22 cellular contexts compared by ENCODE assay signal in genomic region chr7:106405697-106406141, GRCh38.
DNase-seq lines count a peak whose midpoint lies in the region; ATAC-seq, FAIRE-seq and TF ChIP-seq lines count a peak whose summit lies in the region.
"Had no signal": no experiment of that assay in that cellular context is flagged by ENCODE, and none has a peak within 500 bp of the region (broad histone marks: within the 10 kb centered on the region; RNA-seq: fewer than 3 reads in every experiment).

No MANE protein-coding gene starts in this region.

- H3F3A ChIP-seq in GM23338 (replicated peaks; ENCODE audit: low read depth): no peaks in the 10 kb centered on the region

- H3K27ac Mint-ChIP-seq in activated naive CD4-positive, alpha-beta T cell treated with anti-CD3 and anti-CD28 coated beads, Interleukin-2, amount 50 U/mL, for 24 hours: peak overlapping the region; percentile 55
- no peak overlapping the region for H3K27ac Mint-ChIP-seq in GM23338
- H3K27ac Mint-ChIP-seq in T-helper 1 cell treated with Interleukin-12 subunit alpha and Interleukin-12 subunit beta and Interleukin-4 antibody, amounts not matched to agents 30 μg/mL and 1 μg/mL, for 36 hours: peak overlapping the region; percentile 10
- no peak overlapping the region for H3K27ac Mint-ChIP-seq in mesothelial cell of epicardium
- H3K27ac Mint-ChIP-seq: CD4-positive, alpha-beta memory T cell; naive thymus-derived CD4-positive, alpha-beta T cell; stimulated activated memory B cell treated with anti-CD40 and anti-IgM and Interleukin-4, amounts not matched to agents 10 μg/mL and 1 μg/mL and 100 μg/mL, for 72 hours had no signal

- peak overlapping the region; percentile 31 for H3K4me3 Mint-ChIP-seq in activated naive CD4-positive, alpha-beta T cell treated with anti-CD3 and anti-CD28 coated beads, Interleukin-2, amount 50 U/mL, for 24 hours
- H3K4me3 Mint-ChIP-seq in GM23338: no peak overlapping the region
- no peak overlapping the region for H3K4me3 Mint-ChIP-seq in T-helper 1 cell treated with Interleukin-12 subunit alpha and Interleukin-12 subunit beta and Interleukin-4 antibody, amounts not matched to agents 30 μg/mL and 1 μg/mL, for 36 hours
- no peak overlapping the region for H3K4me3 Mint-ChIP-seq in mesothelial cell of epicardium
- H3K4me3 Mint-ChIP-seq: naive thymus-derived CD4-positive, alpha-beta T cell; stimulated activated memory B cell treated with anti-CD40 and anti-IgM and Interleukin-4, amounts not matched to agents 10 μg/mL and 1 μg/mL and 100 μg/mL, for 72 hours had no signal

- H2AFZ ChIP-seq in GM23338: peak overlapping the region; percentile 53; the same call in 1 of the 2 replicates

- DNase-seq in activated naive CD4-positive, alpha-beta T cell (lab: John Stamatoyannopoulos, UW): no peak
- DNase-seq in GM23338 (ENCODE audit: low spot score) (no peak), small intestine (no peak), mesothelial cell of epicardium (ENCODE audit: low spot score in 2 of 2, unreplicated experiment in 2 of 2) (no peak), urothelium cell line (ENCODE audit: low spot score) (no peak)
- DNase-seq: activated CD4-positive, alpha-beta T cell treated with anti-CD3 and anti-CD28 coated beads for 1 hour; CD4-positive, alpha-beta memory T cell; DMS53; head of caudate nucleus; mesendoderm; naive thymus-derived CD4-positive, alpha-beta T cell; NCI-H1436; NCI-H2171; NCI-H526 treated with DMSO at 0.1 percent for 48 hours; ovary; right cardiac atrium; transverse colon had no signal

- no peaks in the 10 kb centered on the region for H3K79me2 ChIP-seq in GM23338 (replicated peaks; ENCODE audit: insufficient read depth)

- no peaks in the 10 kb centered on the region; the same call in 1 of the 2 replicates for H3K4me1 ChIP-seq in GM23338 (ENCODE audit: insufficient read depth)
- H3K4me1 ChIP-seq in small intestine (ENCODE audit: control insufficient read depth in 2 of 2, insufficient read depth in 1 of 2, low read depth in 1 of 2, low read length in 1 of 2): peaks cover 0 to 2% of the 10 kb centered on the region in 2 donors
- H3K4me1 ChIP-seq: transverse colon had no signal

- TF ChIP-seq CTCF in GM23338 (conservative IDR thresholded peaks at IDR 0.05; ENCODE audit: low read depth in 2 of 2) (no peak), mesothelial cell of epicardium (IDR thresholded peaks at IDR 0.05; ENCODE audit: unreplicated experiment) (no peak)

- no peaks in the 10 kb centered on the region for H4K20me1 ChIP-seq in GM23338 (replicated peaks; ENCODE audit: insufficient read depth)

- no peaks in the 10 kb centered on the region for H3K36me3 Mint-ChIP-seq in activated naive CD4-positive, alpha-beta T cell treated with anti-CD3 and anti-CD28 coated beads, Interleukin-2, amount 50 U/mL, for 24 hours
- peaks cover 6% of the 10 kb centered on the region; the same call in 1 of the 3 replicates for H3K36me3 Mint-ChIP-seq in GM23338 (ENCODE audit: low read depth)
- H3K36me3 Mint-ChIP-seq in T-helper 1 cell treated with Interleukin-12 subunit alpha and Interleukin-12 subunit beta and Interleukin-4 antibody, amounts not matched to agents 30 μg/mL and 1 μg/mL, for 36 hours (ENCODE audit: low read depth): no peaks in the 10 kb centered on the region
- H3K36me3 Mint-ChIP-seq in mesothelial cell of epicardium: no peaks in the 10 kb centered on the region
- H3K36me3 Mint-ChIP-seq: CD4-positive, alpha-beta memory T cell; stimulated activated memory B cell treated with anti-CD40 and anti-IgM and Interleukin-4, amounts not matched to agents 10 μg/mL and 1 μg/mL and 100 μg/mL, for 72 hours had no signal

- H3K36me3 ChIP-seq in GM23338 (ENCODE audit: insufficient read depth) (no peaks in the 10 kb centered on the region), small intestine (ENCODE audit: control insufficient read depth in 2 of 2, insufficient read depth in 2 of 2, low read length in 2 of 2) (no peaks in the 10 kb centered on the region)
- H3K36me3 ChIP-seq: ovary, transverse colon had no signal

- H3K4me1 Mint-ChIP-seq in activated naive CD4-positive, alpha-beta T cell treated with anti-CD3 and anti-CD28 coated beads, Interleukin-2, amount 50 U/mL, for 24 hours: peaks cover 27% of the 10 kb centered on the region
- H3K4me1 Mint-ChIP-seq in GM23338 (peaks cover 9% of the 10 kb centered on the region), mesothelial cell of epicardium (no peaks in the 10 kb centered on the region)
- peaks cover 15% of the 10 kb centered on the region for H3K4me1 Mint-ChIP-seq in T-helper 1 cell treated with Interleukin-12 subunit alpha and Interleukin-12 subunit beta and Interleukin-4 antibody, amounts not matched to agents 30 μg/mL and 1 μg/mL, for 36 hours (ENCODE audit: low read depth)

- no peak for ATAC-seq in GM23338
- ATAC-seq in GM21528 (IDR thresholded peaks at IDR 0.05; ENCODE audit: low FRiP score, unreplicated experiment): no peak
- ATAC-seq: naive thymus-derived CD4-positive, alpha-beta T cell; right cardiac atrium; stimulated activated memory B cell treated with anti-CD40 and anti-IgM and Interleukin-4, amounts not matched to agents 10 μg/mL and 1 μg/mL and 100 μg/mL, for 72 hours had no signal

- peaks cover 7% of the 10 kb centered on the region for H3K27me3 Mint-ChIP-seq in activated naive CD4-positive, alpha-beta T cell treated with anti-CD3 and anti-CD28 coated beads, Interleukin-2, amount 50 U/mL, for 24 hours
- H3K27me3 Mint-ChIP-seq in GM23338 (ENCODE audit: insufficient read depth, low read depth, poor library complexity) (peaks cover 5% of the 10 kb centered on the region), mesothelial cell of epicardium (ENCODE audit: low read depth) (peaks cover 11% of the 10 kb centered on the region)
- peaks cover 43% of the 10 kb centered on the region for H3K27me3 Mint-ChIP-seq in T-helper 1 cell treated with Interleukin-12 subunit alpha and Interleukin-12 subunit beta and Interleukin-4 antibody, amounts not matched to agents 30 μg/mL and 1 μg/mL, for 36 hours (ENCODE audit: low read depth)

- FAIRE-seq in small intestine (lab: Jason Lieb, UNC) (no peak), urothelium cell line (lab: Jason Lieb, UNC) (no peak)
- FAIRE-seq: endothelial cell of umbilical vein had no signal

- H3K4me3 ChIP-seq in GM23338: no peak overlapping the region
- H3K4me3 ChIP-seq in small intestine (ENCODE audit: low read depth in 1 of 2, low read length in 2 of 2): no peak overlapping the region
- H3K4me3 ChIP-seq: ovary, transverse colon had no signal

- H3K27ac ChIP-seq in GM23338 (ENCODE audit: low read depth) (no peak overlapping the region), small intestine (ENCODE audit: low read depth in 1 of 2, low read length in 1 of 2) (peak overlapping the region; percentile 40 to 56)
- H3K27ac ChIP-seq: ovary, transverse colon had no signal

- H3K9me3 Mint-ChIP-seq in activated naive CD4-positive, alpha-beta T cell treated with anti-CD3 and anti-CD28 coated beads, Interleukin-2, amount 50 U/mL, for 24 hours: peaks cover 6% of the 10 kb centered on the region
- peaks cover 4% of the 10 kb centered on the region; the same call in 2 of the 3 replicates for H3K9me3 Mint-ChIP-seq in GM23338
- H3K9me3 Mint-ChIP-seq in T-helper 1 cell treated with Interleukin-12 subunit alpha and Interleukin-12 subunit beta and Interleukin-4 antibody, amounts not matched to agents 30 μg/mL and 1 μg/mL, for 36 hours: peaks cover 19% of the 10 kb centered on the region
- H3K9me3 Mint-ChIP-seq in mesothelial cell of epicardium: peaks cover 9% of the 10 kb centered on the region

- H3K4me2 ChIP-seq in GM23338: no peak overlapping the region

- H3K27me3 ChIP-seq in GM23338 (ENCODE audit: insufficient read depth) (peaks cover 7% of the 10 kb centered on the region; the same call in 1 of the 2 replicates), small intestine (ENCODE audit: control insufficient read depth in 2 of 2, insufficient read depth in 2 of 2, low read length in 2 of 2) (no peaks in the 10 kb centered on the region)
- H3K27me3 ChIP-seq: ovary, transverse colon had no signal

- WGBS in small intestine, 3 donors: 0% methylated on average over 1 of the region's 1 CpG

- no peaks in the 10 kb centered on the region; the same call in 1 of the 2 replicates for H3K9me2 ChIP-seq in GM23338 (ENCODE audit: insufficient read depth)

- H3K9me3 ChIP-seq in small intestine (ENCODE audit: control insufficient read depth, low read depth): no peaks in the 10 kb centered on the region
- H3K9me3 ChIP-seq: ovary, transverse colon had no signal

TF ChIP-seq in GM23338, 12 proteins besides CTCF, POLR2A, EP300 and RAD21 (continues in another document):
- TF ChIP-seq ZNF331 (CRISPR knock-in tag; IDR thresholded peaks at IDR 0.05; ENCODE audit: low read depth) (no peak), JUNB (IDR thresholded peaks at IDR 0.05; ENCODE audit: unreplicated experiment) (no peak), REST (IDR thresholded peaks at IDR 0.05; ENCODE audit: unreplicated experiment) (no peak)

Comparison
In these comparisons a context has a peak if more than half of its experiments do, and no peak if none do; other contexts are left out.
1. H3K27ac Mint-ChIP-seq: peak in activated naive CD4-positive, alpha-beta T cell treated with anti-CD3 and anti-CD28 coated beads, Interleukin-2, amount 50 U/mL, for 24 hours (single experiment) and T-helper 1 cell treated with Interleukin-12 subunit alpha and Interleukin-12 subunit beta and Interleukin-4 antibody, amounts not matched to agents 30 μg/mL and 1 μg/mL, for 36 hours (single experiment); none in GM23338 (single experiment) and mesothelial cell of epicardium (single experiment).